Comparison of ENCODE assay signal across 1 cellular context in genomic region chr2:9800975-9801723, GRCh38.
TF ChIP-seq lines count a peak whose summit lies in the region.

No MANE protein-coding gene starts in this region.

TF ChIP-seq in GM12878, 131 proteins besides CTCF, POLR2A, EP300 and RAD21 (continued from another document):
- 0 out of 2 replicates have a peak, but pooled peaks have one; percentile 55 for TF ChIP-seq ZNF687 (IDR thresholded peaks at IDR 0.05)
- TF ChIP-seq, protein P1, sequence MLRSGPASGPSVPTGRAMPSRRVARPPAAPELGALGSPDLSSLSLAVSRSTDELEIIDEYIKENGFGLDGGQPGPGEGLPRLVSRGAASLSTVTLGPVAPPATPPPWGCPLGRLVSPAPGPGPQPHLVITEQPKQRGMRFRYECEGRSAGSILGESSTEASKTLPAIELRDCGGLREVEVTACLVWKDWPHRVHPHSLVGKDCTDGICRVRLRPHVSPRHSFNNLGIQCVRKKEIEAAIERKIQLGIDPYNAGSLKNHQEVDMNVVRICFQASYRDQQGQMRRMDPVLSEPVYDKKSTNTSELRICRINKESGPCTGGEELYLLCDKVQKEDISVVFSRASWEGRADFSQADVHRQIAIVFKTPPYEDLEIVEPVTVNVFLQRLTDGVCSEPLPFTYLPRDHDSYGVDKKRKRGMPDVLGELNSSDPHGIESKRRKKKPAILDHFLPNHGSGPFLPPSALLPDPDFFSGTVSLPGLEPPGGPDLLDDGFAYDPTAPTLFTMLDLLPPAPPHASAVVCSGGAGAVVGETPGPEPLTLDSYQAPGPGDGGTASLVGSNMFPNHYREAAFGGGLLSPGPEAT (IDR thresholded peaks at IDR 0.05; ENCODE audit: low read depth), result 0 out of 2 replicates have a peak, but pooled peaks have one; percentile 28
- TF ChIP-seq ZNF24 (IDR thresholded peaks at IDR 0.05), result peak; percentile 18; the same call in 1 of the 2 replicates
- no peak for TF ChIP-seq NRF1 (conservative IDR thresholded peaks at IDR 0.05; ENCODE audit: low read depth, low read length)
- peak; percentile 72 for TF ChIP-seq PKNOX1 (IDR thresholded peaks at IDR 0.05)
- TF ChIP-seq IKZF1 (conservative IDR thresholded peaks at IDR 0.05), result no peak; the same call in 1 of the 2 replicates
- TF ChIP-seq GATAD2B (conservative IDR thresholded peaks at IDR 0.05; ENCODE audit: low read depth), result peak; percentile 56; the same call in 1 of the 2 replicates
- 0 out of 4 replicates have a peak, but pooled peaks of 1 of the 2 experiments have one; percentile 18 for TF ChIP-seq IKZF2 (IDR thresholded peaks at IDR 0.05)
- no peak for TF ChIP-seq ZSCAN29 (IDR thresholded peaks at IDR 0.05)
- TF ChIP-seq BACH1 (IDR thresholded peaks at IDR 0.05; ENCODE audit: borderline replicate concordance), result peak; percentile 43; the same call in 1 of the 2 replicates
- peak in 1 of 2 experiments; percentile 44; a peak in 1 of 3 replicates for TF ChIP-seq EGR1 (IDR thresholded peaks at IDR 0.05; ENCODE audit: borderline replicate concordance in 1 of 2, low read depth in 2 of 2, low read length in 2 of 2)
- no peak for TF ChIP-seq NR2F1 (conservative IDR thresholded peaks at IDR 0.05)
